In the genomic region with DNA sequence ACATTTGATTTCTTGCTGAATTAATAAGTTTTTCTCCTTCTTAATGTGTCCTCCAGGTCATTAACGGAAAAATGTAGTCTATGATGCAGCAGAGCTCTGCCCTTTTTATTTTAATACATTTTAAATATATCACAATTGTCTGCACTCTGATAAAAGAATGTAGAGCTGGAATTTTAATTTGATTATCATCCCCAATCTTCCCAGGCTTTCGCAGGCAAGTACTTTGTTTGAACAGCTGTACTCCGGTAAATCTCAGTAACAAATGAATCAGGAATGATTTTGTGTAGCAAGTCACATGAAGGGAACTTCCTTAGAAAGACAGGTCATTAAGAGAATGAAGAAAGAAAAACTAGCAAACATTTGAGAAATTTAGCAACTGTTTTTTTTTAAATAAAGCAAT, we compare ENCODE assay signal across 14 cellular contexts.
DNase-seq lines count a peak whose midpoint lies in the region; ATAC-seq and TF ChIP-seq lines count a peak whose summit lies in the region.
"Had no signal": no experiment of that assay in that cellular context is flagged by ENCODE, and none has a peak within 500 bp of the region (broad histone marks: within the 10 kb centered on the region; RNA-seq: fewer than 3 reads in every experiment).

No MANE protein-coding gene starts in this region.

- TF ChIP-seq POLR2A in gastrocnemius medialis (IDR thresholded peaks at IDR 0.05): no peak

- no peak overlapping the region for H2BK5ac ChIP-seq in H9 (ENCODE audit: insufficient read length, low read length)

- no peaks in the 10 kb centered on the region for H3K23me2 ChIP-seq in H9 (ENCODE audit: insufficient read length, low read depth, low read length, poor library complexity, severe bottlenecking)

- H2AFZ ChIP-seq in H9 (ENCODE audit: low read length): no peak overlapping the region

- peaks cover 31% of the 10 kb centered on the region; the same call in 1 of the 2 replicates for H3K4me1 ChIP-seq in H9 (ENCODE audit: insufficient read depth, low read length)
- H3K4me1 ChIP-seq in endocrine pancreas (ENCODE audit: control insufficient read depth, insufficient read depth, low read length): peaks cover 4% of the 10 kb centered on the region
- no peaks in the 10 kb centered on the region for H3K4me1 ChIP-seq in gastrocnemius medialis
- H3K4me1 ChIP-seq: suprapubic skin had no signal

- no peak overlapping the region for H4K91ac ChIP-seq in H9 (ENCODE audit: insufficient read length, low read depth, low read length)

- peak overlapping the region; percentile 79 for H3K27ac ChIP-seq in H9 (ENCODE audit: insufficient read length, low read depth, low read length)
- H3K27ac ChIP-seq in gastrocnemius medialis: no peak overlapping the region
- H3K27ac ChIP-seq: suprapubic skin had no signal

- no peak overlapping the region for H3K14ac ChIP-seq in H9 (ENCODE audit: insufficient read depth, low read length)

- H3K9me3 ChIP-seq in H9 (ENCODE audit: control insufficient read depth, low read depth, low read length): no peaks in the 10 kb centered on the region
- no peaks in the 10 kb centered on the region for H3K9me3 ChIP-seq in endocrine pancreas (ENCODE audit: control insufficient read depth, low read length)
- no peaks in the 10 kb centered on the region for H3K9me3 ChIP-seq in gastrocnemius medialis
- H3K9me3 ChIP-seq: suprapubic skin had no signal

- in situ Hi-C loops in gastrocnemius medialis (cut with MboI; ENCODE audit: low sequenced_read_pairs in 4 of 4): no loop called here

- H4K8ac ChIP-seq in H9 (replicated peaks; ENCODE audit: insufficient read length, low read depth, low read length): no peak overlapping the region

- no peaks in the 10 kb centered on the region for H3K27me3 Mint-ChIP-seq in H9 (ENCODE audit: low read depth)
- no peaks in the 10 kb centered on the region for H3K27me3 Mint-ChIP-seq in neural crest cell (ENCODE audit: low read depth)

- H3K9ac ChIP-seq in H9 (ENCODE audit: extremely low read depth, insufficient read length, low read length) (no peak overlapping the region), endocrine pancreas (ENCODE audit: control insufficient read depth, insufficient read depth, low read length) (no peak overlapping the region)

- H4K5ac ChIP-seq in H9 (ENCODE audit: insufficient read length, low read depth, low read length): no peak overlapping the region

- H4K20me1 ChIP-seq in H9 (ENCODE audit: control insufficient read depth, insufficient read depth, insufficient read length): no peaks in the 10 kb centered on the region

- no peaks in the 10 kb centered on the region for H3K36me3 ChIP-seq in endocrine pancreas (ENCODE audit: control insufficient read depth, insufficient read depth, low read length)
- no peaks in the 10 kb centered on the region for H3K36me3 ChIP-seq in gastrocnemius medialis
- H3K36me3 ChIP-seq: suprapubic skin had no signal

- TF ChIP-seq CTCF in H9 (conservative IDR thresholded peaks at IDR 0.05): no peak
- TF ChIP-seq CTCF in neural crest cell (conservative IDR thresholded peaks at IDR 0.05): no peak
- no peak for TF ChIP-seq CTCF in gastrocnemius medialis (IDR thresholded peaks at IDR 0.05 in 4 of 5, conservative IDR thresholded peaks at IDR 0.05 in 1 of 5)

- no peak overlapping the region for H3T11ph ChIP-seq in H9 (ENCODE audit: low read length)

- peak overlapping the region; percentile 19 for H3K4me3 ChIP-seq in endocrine pancreas (ENCODE audit: control insufficient read depth, insufficient read depth, low read length)
- no peak overlapping the region for H3K4me3 ChIP-seq in gastrocnemius medialis
- H3K4me3 ChIP-seq: suprapubic skin had no signal

- H3K23ac ChIP-seq in H9 (ENCODE audit: insufficient read length, low read depth, low read length): no peak overlapping the region

- H2AK5ac ChIP-seq in H9 (ENCODE audit: insufficient read length, low read length): no peak overlapping the region

- no peak overlapping the region for H3K56ac ChIP-seq in H9 (ENCODE audit: insufficient read length, low read depth, low read length)

- no CpG with 5 or more reads among the region's 3 CpGs for WGBS in H9 (ENCODE audit: extremely low coverage, insufficient read length, low lambda C conversion rate)

- H3K27me3 ChIP-seq in H9 (ENCODE audit: insufficient read depth, low read length) (no peaks in the 10 kb centered on the region), endocrine pancreas (ENCODE audit: control insufficient read depth, insufficient read depth, low read length) (no peaks in the 10 kb centered on the region), gastrocnemius medialis (no peaks in the 10 kb centered on the region)
- H3K27me3 ChIP-seq: suprapubic skin had no signal

- H3K27ac Mint-ChIP-seq in H9 (peak overlapping the region in 2 of 3 experiments; percentile 97 to 99; a peak in 5 of 7 replicates), neural crest cell (ENCODE audit: unreplicated experiment) (no peak overlapping the region)
- H3K27ac Mint-ChIP-seq: activated naive CD8-positive, alpha-beta T cell treated with anti-CD3 and anti-CD28 coated beads, Interleukin-2, amount 50 U/mL, for 24 hours; T-helper 17 cell had no signal

- H3K9me3 Mint-ChIP-seq in H9 (peaks cover 0 to 2% of the 10 kb centered on the region in 2 experiments; a peak in 1 of 5 replicates), neural crest cell (no peaks in the 10 kb centered on the region)
- H3K9me3 Mint-ChIP-seq: activated naive CD8-positive, alpha-beta T cell treated with anti-CD3 and anti-CD28 coated beads, Interleukin-2, amount 50 U/mL, for 24 hours had no signal

- H2BK12ac ChIP-seq in H9 (ENCODE audit: insufficient read length, low read depth, low read length): no peak overlapping the region

- H3K4me1 Mint-ChIP-seq in H9 (peaks cover 72 to 79% of the 10 kb centered on the region in 2 experiments), neural crest cell (peaks cover 61% of the 10 kb centered on the region)
- H3K4me1 Mint-ChIP-seq: activated naive CD8-positive, alpha-beta T cell treated with anti-CD3 and anti-CD28 coated beads, Interleukin-2, amount 50 U/mL, for 24 hours; T-helper 17 cell had no signal

- peaks cover 3% of the 10 kb centered on the region for H3K79me1 ChIP-seq in H9 (ENCODE audit: insufficient read depth, low read depth, low read length, poor library complexity, severe bottlenecking)

- no peak overlapping the region for H2BK15ac ChIP-seq in H9 (ENCODE audit: low read depth, low read length)

- ATAC-seq in gastrocnemius medialis (no peak), HG02642 (IDR thresholded peaks at IDR 0.05; ENCODE audit: poor library complexity, unreplicated experiment) (no peak)
- ATAC-seq: activated naive CD8-positive, alpha-beta T cell treated with anti-CD3 and anti-CD28 coated beads, Interleukin-2, amount 50 U/mL, for 24 hours; HepG2; left lobe of liver; T-helper 17 cell had no signal

- H3K36me3 Mint-ChIP-seq in H9 (ENCODE audit: insufficient read depth in 1 of 3, low read depth in 3 of 3): peaks cover 3 to 11% (median 7%) of the 10 kb centered on the region in 3 experiments; a peak in 5 of 7 replicates
- H3K36me3 Mint-ChIP-seq in neural crest cell (ENCODE audit: low read depth): no peaks in the 10 kb centered on the region

- no peak overlapping the region for H3K4ac ChIP-seq in H9 (ENCODE audit: low read depth, low read length)

- no peak overlapping the region for H2BK20ac ChIP-seq in H9 (ENCODE audit: low read depth, low read length, poor library complexity, severe bottlenecking)

- no peak for DNase-seq in H9
- DNase-seq in NCI-H748 (lab: John Stamatoyannopoulos, UW; ENCODE audit: unreplicated experiment): peak; percentile 78
- DNase-seq in neural crest cell (ENCODE audit: low read depth, low spot score): no peak
- DNase-seq in gastrocnemius medialis: no peak
- no peak for DNase-seq in activated CD4-positive, alpha-beta T cell treated with anti-CD3 and anti-CD28 coated beads for 1 hour
- DNase-seq in AG08395 (ENCODE audit: low spot score): no peak
- DNase-seq: activated naive CD8-positive, alpha-beta T cell treated with anti-CD3 and anti-CD28 coated beads, Interleukin-2, amount 50 U/mL, for 24 hours; erythroblast; T-helper 17 cell had no signal

- H3K18ac ChIP-seq in H9 (ENCODE audit: insufficient read length, low read depth, low read length): no peak overlapping the region

- peaks cover 38% of the 10 kb centered on the region for H3K79me2 ChIP-seq in H9 (ENCODE audit: insufficient read depth, low read length)

- H2BK120ac ChIP-seq in H9 (ENCODE audit: low read depth, low read length, poor library complexity, severe bottlenecking): no peak overlapping the region

- intact Hi-C loops in gastrocnemius medialis (cut with DNase I; ENCODE audit: low total_unique reads): no loop called here

- peak overlapping the region; percentile 56 to 71 for H3K4me3 Mint-ChIP-seq in H9
- peak overlapping the region; percentile 81 for H3K4me3 Mint-ChIP-seq in neural crest cell
- H3K4me3 Mint-ChIP-seq: activated naive CD8-positive, alpha-beta T cell treated with anti-CD3 and anti-CD28 coated beads, Interleukin-2, amount 50 U/mL, for 24 hours; T-helper 17 cell had no signal

- H3K4me2 ChIP-seq in H9 (ENCODE audit: insufficient read depth, insufficient read length, low read length): peak overlapping the region; percentile 55
